ENCODE assay signal across 1 cellular context in the genomic region with DNA sequence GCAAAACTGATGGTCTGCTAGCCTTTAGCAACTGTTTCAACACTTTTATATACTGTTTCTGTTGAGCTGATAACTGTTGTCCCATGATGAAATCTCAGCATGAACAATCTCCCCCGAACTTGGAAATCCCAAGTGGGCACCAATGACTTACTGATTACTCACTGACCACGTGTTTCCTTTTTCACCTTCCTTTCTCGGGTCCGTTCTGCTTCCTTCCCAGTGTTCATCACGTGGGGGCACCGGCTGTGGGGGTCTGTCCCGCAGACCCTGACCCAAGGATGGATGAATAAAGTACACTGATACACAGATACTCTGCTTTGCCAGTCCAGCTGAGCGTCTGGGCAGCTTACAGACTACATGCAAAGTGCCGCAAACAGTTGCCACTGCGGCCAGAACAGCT.
TF ChIP-seq lines count a peak whose summit lies in the region.

No MANE protein-coding gene starts in this region.

TF ChIP-seq in SK-N-SH, 30 proteins besides CTCF, POLR2A, EP300 and RAD21:
- TF ChIP-seq, protein P1, sequence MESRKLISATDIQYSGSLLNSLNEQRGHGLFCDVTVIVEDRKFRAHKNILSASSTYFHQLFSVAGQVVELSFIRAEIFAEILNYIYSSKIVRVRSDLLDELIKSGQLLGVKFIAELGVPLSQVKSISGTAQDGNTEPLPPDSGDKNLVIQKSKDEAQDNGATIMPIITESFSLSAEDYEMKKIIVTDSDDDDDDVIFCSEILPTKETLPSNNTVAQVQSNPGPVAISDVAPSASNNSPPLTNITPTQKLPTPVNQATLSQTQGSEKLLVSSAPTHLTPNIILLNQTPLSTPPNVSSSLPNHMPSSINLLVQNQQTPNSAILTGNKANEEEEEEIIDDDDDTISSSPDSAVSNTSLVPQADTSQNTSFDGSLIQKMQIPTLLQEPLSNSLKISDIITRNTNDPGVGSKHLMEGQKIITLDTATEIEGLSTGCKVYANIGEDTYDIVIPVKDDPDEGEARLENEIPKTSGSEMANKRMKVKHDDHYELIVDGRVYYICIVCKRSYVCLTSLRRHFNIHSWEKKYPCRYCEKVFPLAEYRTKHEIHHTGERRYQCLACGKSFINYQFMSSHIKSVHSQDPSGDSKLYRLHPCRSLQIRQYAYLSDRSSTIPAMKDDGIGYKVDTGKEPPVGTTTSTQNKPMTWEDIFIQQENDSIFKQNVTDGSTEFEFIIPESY (IDR thresholded peaks at IDR 0.05; ENCODE audit: borderline replicate concordance, low read depth), result no peak
- TF ChIP-seq NFIC (IDR thresholded peaks at IDR 0.05; ENCODE audit: borderline replicate concordance) (no peak), CHD2 (IDR thresholded peaks at IDR 0.05; ENCODE audit: low read length, partially characterized antibody) (no peak), MEF2A (IDR thresholded peaks at IDR 0.05; ENCODE audit: borderline replicate concordance, low read depth) (no peak), TEAD4 (IDR thresholded peaks at IDR 0.05; ENCODE audit: borderline replicate concordance, insufficient read depth) (no peak), MXI1 (IDR thresholded peaks at IDR 0.05; ENCODE audit: low read depth, low read length) (no peak), NRF1 (IDR thresholded peaks at IDR 0.05; ENCODE audit: low read depth, low read length) (no peak)
- TF ChIP-seq, protein P2, sequence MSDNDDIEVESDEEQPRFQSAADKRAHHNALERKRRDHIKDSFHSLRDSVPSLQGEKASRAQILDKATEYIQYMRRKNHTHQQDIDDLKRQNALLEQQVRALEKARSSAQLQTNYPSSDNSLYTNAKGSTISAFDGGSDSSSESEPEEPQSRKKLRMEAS (IDR thresholded peaks at IDR 0.05; ENCODE audit: low read depth), result no peak
- TF ChIP-seq, protein P3, sequence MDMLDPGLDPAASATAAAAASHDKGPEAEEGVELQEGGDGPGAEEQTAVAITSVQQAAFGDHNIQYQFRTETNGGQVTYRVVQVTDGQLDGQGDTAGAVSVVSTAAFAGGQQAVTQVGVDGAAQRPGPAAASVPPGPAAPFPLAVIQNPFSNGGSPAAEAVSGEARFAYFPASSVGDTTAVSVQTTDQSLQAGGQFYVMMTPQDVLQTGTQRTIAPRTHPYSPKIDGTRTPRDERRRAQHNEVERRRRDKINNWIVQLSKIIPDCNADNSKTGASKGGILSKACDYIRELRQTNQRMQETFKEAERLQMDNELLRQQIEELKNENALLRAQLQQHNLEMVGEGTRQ (IDR thresholded peaks at IDR 0.05; ENCODE audit: borderline replicate concordance, low read depth, low read length), result no peak
- TF ChIP-seq, protein P4, sequence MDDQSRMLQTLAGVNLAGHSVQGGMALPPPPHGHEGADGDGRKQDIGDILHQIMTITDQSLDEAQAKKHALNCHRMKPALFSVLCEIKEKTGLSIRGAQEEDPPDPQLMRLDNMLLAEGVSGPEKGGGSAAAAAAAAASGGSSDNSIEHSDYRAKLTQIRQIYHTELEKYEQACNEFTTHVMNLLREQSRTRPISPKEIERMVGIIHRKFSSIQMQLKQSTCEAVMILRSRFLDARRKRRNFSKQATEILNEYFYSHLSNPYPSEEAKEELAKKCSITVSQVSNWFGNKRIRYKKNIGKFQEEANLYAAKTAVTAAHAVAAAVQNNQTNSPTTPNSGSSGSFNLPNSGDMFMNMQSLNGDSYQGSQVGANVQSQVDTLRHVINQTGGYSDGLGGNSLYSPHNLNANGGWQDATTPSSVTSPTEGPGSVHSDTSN (IDR thresholded peaks at IDR 0.05), result no peak
TF ChIP-seq in SK-N-SH: peak in this region for 0.
